Comparison of ENCODE assay signal across 13 cellular contexts in genomic region chr5:83955916-83956315, GRCh38.
DNase-seq lines count a peak whose midpoint lies in the region; ATAC-seq and TF ChIP-seq lines count a peak whose summit lies in the region.
"Had no signal": no experiment of that assay in that cellular context is flagged by ENCODE, and none has a peak within 500 bp of the region (broad histone marks: within the 10 kb centered on the region; RNA-seq: fewer than 3 reads in every experiment).

No MANE protein-coding gene starts in this region.

- ATAC-seq in HG03108 (IDR thresholded peaks at IDR 0.05; ENCODE audit: unreplicated experiment) (no peak), GM21515 (IDR thresholded peaks at IDR 0.05; ENCODE audit: unreplicated experiment) (no peak), body of pancreas (no peak)

- WGBS in body of pancreas, 2 donors = 89 to 95% methylated on average over 1 of the region's 1 CpG

- H3K36me3 ChIP-seq in body of pancreas (replicated peaks in 1 of 2; ENCODE audit: insufficient read depth in 1 of 2, low read depth in 2 of 2) = no peaks in the 10 kb centered on the region

- H3K4me1 ChIP-seq in body of pancreas = no peaks in the 10 kb centered on the region

- H3K9me3 ChIP-seq in body of pancreas = no peaks in the 10 kb centered on the region

- no peak overlapping the region for H3K4me3 ChIP-seq in body of pancreas

- TF ChIP-seq CTCF in body of pancreas (IDR thresholded peaks at IDR 0.05) = no peak

- no peak overlapping the region for H3K27ac ChIP-seq in body of pancreas

- no peaks in the 10 kb centered on the region for H3K27me3 ChIP-seq in body of pancreas

- peak; percentile 12 for DNase-seq in AG08396 (ENCODE audit: low spot score)
- peak; percentile 90 for DNase-seq in LHCN-M2 (ENCODE audit: low read depth)
- peak; percentile 63 for DNase-seq in amniotic epithelial cell (ENCODE audit: low read depth)
- DNase-seq in iris pigment epithelial cell (ENCODE audit: low read depth) = peak; percentile 88
- DNase-seq in stimulated activated naive CD4-positive, alpha-beta T cell (lab: John Stamatoyannopoulos, UW) = no peak
- no peak for DNase-seq in body of pancreas
- DNase-seq: activated CD4-positive, alpha-beta T cell treated with anti-CD3 and anti-CD28 coated beads for 48 hours; activated naive CD4-positive, alpha-beta T cell treated with anti-CD3 and anti-CD28 coated beads for 36 hours; C1 segment of cervical spinal cord; islet precursor cell; stimulated activated CD4-positive, alpha-beta T cell treated with anti-CD3 and anti-CD28 coated beads, Interleukin-2, amount 100 ng/mL, for 48 hours had no signal

- TF ChIP-seq POLR2A in body of pancreas (IDR thresholded peaks at IDR 0.05) = no peak

- intact Hi-C loops in body of pancreas (cut with DNase I) = no loop called here

Comparison
In these comparisons a context has a peak if more than half of its experiments do, and no peak if none do; other contexts are left out.
1. DNase-seq: peak in AG08396 (single experiment), LHCN-M2 (single experiment), amniotic epithelial cell (single experiment) and iris pigment epithelial cell (single experiment); none in stimulated activated naive CD4-positive, alpha-beta T cell (0 of 6) and body of pancreas (0 of 4).